34 cellular contexts compared by ENCODE assay signal in the genomic region with DNA sequence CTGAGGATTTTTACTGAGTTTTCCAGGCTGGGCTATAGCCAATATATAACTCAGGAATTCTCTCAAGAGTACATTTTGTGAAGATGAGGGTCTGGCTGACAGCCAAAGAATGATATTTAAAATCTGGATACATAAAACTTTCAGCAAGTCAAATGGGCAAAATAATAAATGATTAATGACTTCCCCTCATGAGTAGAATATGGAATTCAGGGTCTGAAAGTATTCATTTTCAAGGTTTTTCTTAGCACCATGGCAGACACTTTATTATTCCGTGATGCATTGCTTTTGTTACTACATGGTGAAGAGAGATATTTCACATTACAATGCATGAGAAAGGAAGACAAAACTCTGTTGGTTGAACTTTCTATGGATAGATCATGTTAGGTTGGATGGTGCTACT. TPM values are rescaled to one million over a fixed set of nuclear protein-coding genes. Genes with fewer than 3 reads are reported as not detected.
"Had no signal": no experiment of that assay in that cellular context is flagged by ENCODE, and none has a peak within 500 bp of the region (broad histone marks: within the 10 kb centered on the region; RNA-seq: fewer than 3 reads in every experiment).

No MANE protein-coding gene starts in this region.

- H3K9me3 ChIP-seq: ovary, psoas muscle, right lobe of liver, sigmoid colon, spleen, suprapubic skin, testis, tibial artery, transverse colon, upper lobe of right lung, uterus had no signal

- H3K4me1 Mint-ChIP-seq: naive thymus-derived CD8-positive, alpha-beta T cell; stimulated activated memory B cell treated with anti-CD40 and anti-IgM and Interleukin-4, amounts not matched to agents 10 μg/mL and 1 μg/mL and 100 μg/mL, for 72 hours; stimulated activated naive CD8-positive, alpha-beta T cell treated with anti-CD3 and anti-CD28 coated beads, Interleukin-15, amount 100 ng/mL, for 72 hours had no signal

- H3K27ac ChIP-seq: neural progenitor cell, ovary, parathyroid adenoma, psoas muscle, right lobe of liver, sigmoid colon, skin epidermis, spleen, suprapubic skin, testis, tibial artery, transverse colon, upper lobe of right lung, uterus had no signal

- H3K9me3 Mint-ChIP-seq: naive thymus-derived CD8-positive, alpha-beta T cell; natural killer cell treated with Interleukin-12 subunit alpha and Interleukin-12 subunit beta and Interleukin-15 and Interleukin-18, amount 100 ng/mL, for 72 hours; neural progenitor cell; stimulated activated memory B cell treated with anti-CD40 and anti-IgM and Interleukin-4, amounts not matched to agents 10 μg/mL and 1 μg/mL and 100 μg/mL, for 72 hours; stimulated activated naive CD8-positive, alpha-beta T cell treated with anti-CD3 and anti-CD28 coated beads, Interleukin-15, amount 100 ng/mL, for 72 hours; type B pancreatic cell had no signal

- H3K4me3 ChIP-seq: neural progenitor cell, ovary, psoas muscle, right lobe of liver, sigmoid colon, skin epidermis, smooth muscle cell, spleen, suprapubic skin, testis, tibial artery, transverse colon, upper lobe of right lung, uterus had no signal

- DNase-seq: naive thymus-derived CD8-positive, alpha-beta T cell; occipital lobe; ovary; posterior cingulate gyrus; psoas muscle; right cardiac atrium; right lobe of liver; sigmoid colon; spleen; stimulated activated CD4-positive, alpha-beta T cell treated with anti-CD3 and anti-CD28 coated beads, Interleukin-12 subunit alpha, Interleukin-12 subunit beta, amount 100 ng/mL, for 4 hours; stimulated activated CD4-positive, alpha-beta T cell treated with anti-CD3 and anti-CD28 coated beads, Interleukin-1b, Interleukin-23, amount 100 ng/mL, for 48 hours; stimulated activated CD4-positive, alpha-beta T cell treated with anti-CD3 and anti-CD28 coated beads, Interleukin-4, amount 100 ng/mL, for 1 hour; stimulated activated CD4-positive, alpha-beta T cell treated with anti-CD3 and anti-CD28 coated beads, Interleukin-4, amount 100 ng/mL, for 4 hours; stimulated activated CD8-positive, alpha-beta memory T cell treated with anti-CD3 and anti-CD28 coated beads, Interleukin-4, amount 100 ng/mL, for 48 hours; stimulated activated naive CD4-positive, alpha-beta T cell; stimulated activated naive CD8-positive, alpha-beta T cell treated with anti-CD3 and anti-CD28 coated beads, Interleukin-15, amount 100 ng/mL, for 72 hours; stimulated activated naive CD8-positive, alpha-beta T cell treated with anti-CD3 and anti-CD28 coated beads, Interleukin-15, Interleukin-2, amounts not matched to agents 100 U/mL and 50 U/mL, for 24 hours; substantia nigra; testis; tibial artery; transverse colon; upper lobe of right lung; uterus had no signal

- H3K27me3 Mint-ChIP-seq: progenitor cell of endocrine pancreas; stimulated activated memory B cell treated with anti-CD40 and anti-IgM and Interleukin-4, amounts not matched to agents 10 μg/mL and 1 μg/mL and 100 μg/mL, for 72 hours; stimulated activated naive CD8-positive, alpha-beta T cell treated with anti-CD3 and anti-CD28 coated beads, Interleukin-15, amount 100 ng/mL, for 72 hours had no signal

- H3K36me3 ChIP-seq: neural progenitor cell, ovary, right lobe of liver, sigmoid colon, spleen, suprapubic skin, tibial artery, transverse colon, upper lobe of right lung, uterus had no signal

- H3K4me1 ChIP-seq: neural progenitor cell, parathyroid adenoma, psoas muscle, right lobe of liver, sigmoid colon, spleen, suprapubic skin, testis, tibial artery, transverse colon, upper lobe of right lung, uterus had no signal

- H3K4me3 Mint-ChIP-seq: naive thymus-derived CD8-positive, alpha-beta T cell; natural killer cell treated with Interleukin-12 subunit alpha and Interleukin-12 subunit beta and Interleukin-15 and Interleukin-18, amount 100 ng/mL, for 72 hours; neural progenitor cell; stimulated activated memory B cell treated with anti-CD40 and anti-IgM and Interleukin-4, amounts not matched to agents 10 μg/mL and 1 μg/mL and 100 μg/mL, for 72 hours; stimulated activated naive CD8-positive, alpha-beta T cell treated with anti-CD3 and anti-CD28 coated beads, Interleukin-15, amount 100 ng/mL, for 72 hours; type B pancreatic cell had no signal

- H3K27ac Mint-ChIP-seq: naive thymus-derived CD8-positive, alpha-beta T cell; natural killer cell treated with Interleukin-12 subunit alpha and Interleukin-12 subunit beta and Interleukin-15 and Interleukin-18, amount 100 ng/mL, for 72 hours; neural progenitor cell; stimulated activated memory B cell treated with anti-CD40 and anti-IgM and Interleukin-4, amounts not matched to agents 10 μg/mL and 1 μg/mL and 100 μg/mL, for 72 hours; stimulated activated naive CD8-positive, alpha-beta T cell treated with anti-CD3 and anti-CD28 coated beads, Interleukin-15, amount 100 ng/mL, for 72 hours; type B pancreatic cell had no signal

- H3K27me3 ChIP-seq: neural progenitor cell, ovary, right lobe of liver, sigmoid colon, suprapubic skin, testis, tibial artery, transverse colon, upper lobe of right lung, uterus had no signal

- H3K36me3 Mint-ChIP-seq: naive thymus-derived CD8-positive, alpha-beta T cell; natural killer cell treated with Interleukin-12 subunit alpha and Interleukin-12 subunit beta and Interleukin-15 and Interleukin-18, amount 100 ng/mL, for 72 hours; neural progenitor cell; stimulated activated memory B cell treated with anti-CD40 and anti-IgM and Interleukin-4, amounts not matched to agents 10 μg/mL and 1 μg/mL and 100 μg/mL, for 72 hours; type B pancreatic cell had no signal

RNA-seq across cellular contexts. Expression of a gene that starts 7.9 kb away (rescaled TPM):
- total RNA-seq: naive thymus-derived CD8-positive, alpha-beta T cell; natural killer cell treated with Interleukin-12 subunit alpha and Interleukin-12 subunit beta and Interleukin-15 and Interleukin-18, amount 100 ng/mL, for 72 hours; osteoblast; progenitor cell of endocrine pancreas; psoas muscle; renal cortical epithelial cell; right lobe of liver; sigmoid colon; smooth muscle cell; spleen; suprapubic skin; transverse colon; upper lobe of right lung had no signal
